In the genomic region with DNA sequence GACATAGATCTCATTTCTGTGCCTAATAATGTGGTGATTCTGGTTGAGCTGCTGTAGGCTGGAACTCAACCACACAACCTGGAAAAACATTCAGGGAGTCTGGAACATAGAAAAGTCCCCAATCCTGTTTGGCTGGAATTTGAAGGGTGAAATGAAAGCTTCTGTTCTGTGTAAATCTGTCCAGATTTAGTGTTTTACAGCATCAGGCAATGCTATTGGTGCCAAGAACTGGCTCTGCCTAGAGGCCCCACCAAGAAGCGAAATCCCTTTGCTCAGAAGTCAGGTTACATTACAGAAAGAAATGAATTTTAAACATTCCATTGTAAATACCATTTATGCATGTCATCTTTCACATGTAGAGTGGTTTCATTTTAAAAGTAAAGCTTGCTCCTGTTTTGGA, we compare ENCODE assay signal across 1 cellular context.
TF ChIP-seq lines count a peak whose summit lies in the region.

No MANE protein-coding gene starts in this region.

TF ChIP-seq in Ishikawa, 13 proteins besides CTCF, POLR2A, EP300 and RAD21 (continued from another document):
- TF ChIP-seq, protein P1, sequence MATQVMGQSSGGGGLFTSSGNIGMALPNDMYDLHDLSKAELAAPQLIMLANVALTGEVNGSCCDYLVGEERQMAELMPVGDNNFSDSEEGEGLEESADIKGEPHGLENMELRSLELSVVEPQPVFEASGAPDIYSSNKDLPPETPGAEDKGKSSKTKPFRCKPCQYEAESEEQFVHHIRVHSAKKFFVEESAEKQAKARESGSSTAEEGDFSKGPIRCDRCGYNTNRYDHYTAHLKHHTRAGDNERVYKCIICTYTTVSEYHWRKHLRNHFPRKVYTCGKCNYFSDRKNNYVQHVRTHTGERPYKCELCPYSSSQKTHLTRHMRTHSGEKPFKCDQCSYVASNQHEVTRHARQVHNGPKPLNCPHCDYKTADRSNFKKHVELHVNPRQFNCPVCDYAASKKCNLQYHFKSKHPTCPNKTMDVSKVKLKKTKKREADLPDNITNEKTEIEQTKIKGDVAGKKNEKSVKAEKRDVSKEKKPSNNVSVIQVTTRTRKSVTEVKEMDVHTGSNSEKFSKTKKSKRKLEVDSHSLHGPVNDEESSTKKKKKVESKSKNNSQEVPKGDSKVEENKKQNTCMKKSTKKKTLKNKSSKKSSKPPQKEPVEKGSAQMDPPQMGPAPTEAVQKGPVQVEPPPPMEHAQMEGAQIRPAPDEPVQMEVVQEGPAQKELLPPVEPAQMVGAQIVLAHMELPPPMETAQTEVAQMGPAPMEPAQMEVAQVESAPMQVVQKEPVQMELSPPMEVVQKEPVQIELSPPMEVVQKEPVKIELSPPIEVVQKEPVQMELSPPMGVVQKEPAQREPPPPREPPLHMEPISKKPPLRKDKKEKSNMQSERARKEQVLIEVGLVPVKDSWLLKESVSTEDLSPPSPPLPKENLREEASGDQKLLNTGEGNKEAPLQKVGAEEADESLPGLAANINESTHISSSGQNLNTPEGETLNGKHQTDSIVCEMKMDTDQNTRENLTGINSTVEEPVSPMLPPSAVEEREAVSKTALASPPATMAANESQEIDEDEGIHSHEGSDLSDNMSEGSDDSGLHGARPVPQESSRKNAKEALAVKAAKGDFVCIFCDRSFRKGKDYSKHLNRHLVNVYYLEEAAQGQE (IDR thresholded peaks at IDR 0.05; ENCODE audit: low read depth) = no peak
- no peak for TF ChIP-seq TAF1 (IDR thresholded peaks at IDR 0.05; ENCODE audit: low read depth)
- TF ChIP-seq TCF12 (IDR thresholded peaks at IDR 0.05; ENCODE audit: low read depth) = no peak
- peak; percentile 73 for TF ChIP-seq TEAD4 (IDR thresholded peaks at IDR 0.05)
- TF ChIP-seq CEBPB (IDR thresholded peaks at IDR 0.05) = no peak
- no peak for TF ChIP-seq CREB1 (IDR thresholded peaks at IDR 0.05; ENCODE audit: low read depth)
- TF ChIP-seq, protein P2, sequence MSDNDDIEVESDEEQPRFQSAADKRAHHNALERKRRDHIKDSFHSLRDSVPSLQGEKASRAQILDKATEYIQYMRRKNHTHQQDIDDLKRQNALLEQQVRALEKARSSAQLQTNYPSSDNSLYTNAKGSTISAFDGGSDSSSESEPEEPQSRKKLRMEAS (IDR thresholded peaks at IDR 0.05) = no peak
- TF ChIP-seq ZBTB7A (IDR thresholded peaks at IDR 0.05; ENCODE audit: low read depth) = no peak
- TF ChIP-seq EGR1 (IDR thresholded peaks at IDR 0.05) = no peak
- TF ChIP-seq, protein P3, sequence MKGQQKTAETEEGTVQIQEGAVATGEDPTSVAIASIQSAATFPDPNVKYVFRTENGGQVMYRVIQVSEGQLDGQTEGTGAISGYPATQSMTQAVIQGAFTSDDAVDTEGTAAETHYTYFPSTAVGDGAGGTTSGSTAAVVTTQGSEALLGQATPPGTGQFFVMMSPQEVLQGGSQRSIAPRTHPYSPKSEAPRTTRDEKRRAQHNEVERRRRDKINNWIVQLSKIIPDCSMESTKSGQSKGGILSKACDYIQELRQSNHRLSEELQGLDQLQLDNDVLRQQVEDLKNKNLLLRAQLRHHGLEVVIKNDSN (IDR thresholded peaks at IDR 0.05) = no peak
- no peak for TF ChIP-seq YY1 (IDR thresholded peaks at IDR 0.05; ENCODE audit: low read depth)
- peak; percentile 61 for TF ChIP-seq NFIC (IDR thresholded peaks at IDR 0.05)
TF ChIP-seq in Ishikawa: peak in this region for 3.
